In genomic region chr17:78727476-78728229, GRCh38 we compare ENCODE assay signal across 16 cellular contexts. TPM values are rescaled to one million over a fixed set of nuclear protein-coding genes. Genes with fewer than 3 reads are reported as not detected.
A peak's percentile ranks its signal among the peaks of the same experiment; 100 is the strongest.
DNase-seq lines count a peak whose midpoint lies in the region; ATAC-seq and TF ChIP-seq lines count a peak whose summit lies in the region.
"Had no signal": no experiment of that assay in that cellular context is flagged by ENCODE, and none has a peak within 500 bp of the region (broad histone marks: within the 10 kb centered on the region; RNA-seq: fewer than 3 reads in every experiment).

No MANE protein-coding gene starts in this region.

- peaks cover 50% of the 10 kb centered on the region for H3K36me3 Mint-ChIP-seq in CD8-positive, alpha-beta T cell
- H3K36me3 Mint-ChIP-seq in T-helper 17 cell (ENCODE audit: low read depth), result peaks cover 4% of the 10 kb centered on the region
- peaks cover 0 to 5% of the 10 kb centered on the region in 2 donors for H3K36me3 Mint-ChIP-seq in naive B cell
- no peaks in the 10 kb centered on the region for H3K36me3 Mint-ChIP-seq in Calu3 (ENCODE audit: insufficient read depth, unreplicated experiment)

- H3K27ac Mint-ChIP-seq in CD8-positive, alpha-beta T cell, result peak overlapping the region; percentile 78
- H3K27ac Mint-ChIP-seq in T-helper 17 cell (peak overlapping the region; percentile 95), naive B cell (peak overlapping the region in 3 of 6 donors; percentile 38 to 88 (median 66)), Calu3 (ENCODE audit: unreplicated experiment) (no peak overlapping the region)

- intact Hi-C loops in CD8-positive, alpha-beta T cell (cut with DNase I, micrococcal nuclease), result no loop called here
- intact Hi-C loops in Calu3 (cut with micrococcal nuclease; ENCODE audit: unreplicated experiment), result no loop called here

- H3K79me2 ChIP-seq in trophoblast cell (ENCODE audit: control insufficient read depth, insufficient read depth, low read length, poor library complexity), result no peaks in the 10 kb centered on the region

- CTCF ChIA-PET in CD8-positive, alpha-beta T cell (lab: Charles Lee), result interaction anchor here (7.1 kb wide), 1 partner anchor 18 kb away, joined by 36 read pairs; no protein-coding TSS in a partner anchor
- CTCF ChIA-PET in Calu3 (lab: Charles Lee), result interaction anchor here (1.0 kb wide), 1 partner anchor 305 kb away, joined by 3 read pairs; no protein-coding TSS in a partner anchor

- no peak overlapping the region for H3K4me3 ChIP-seq in CD8-positive, alpha-beta T cell (ENCODE audit: low read depth, low read length)
- peak overlapping the region; percentile 35 for H3K4me3 ChIP-seq in GM12865 (ENCODE audit: low read depth, low read length)
- no peak overlapping the region for H3K4me3 ChIP-seq in trophoblast cell (ENCODE audit: low read depth, low read length)
- H3K4me3 ChIP-seq: colonic mucosa, lung had no signal

- H3K27me3 Mint-ChIP-seq in CD8-positive, alpha-beta T cell (ENCODE audit: low read depth), result no peaks in the 10 kb centered on the region
- no peaks in the 10 kb centered on the region for H3K27me3 Mint-ChIP-seq in T-helper 17 cell
- no peaks in the 10 kb centered on the region for H3K27me3 Mint-ChIP-seq in naive B cell
- no peaks in the 10 kb centered on the region for H3K27me3 Mint-ChIP-seq in Calu3 (ENCODE audit: unreplicated experiment)

- H3K18ac ChIP-seq in trophoblast cell (ENCODE audit: low read length), result no peak overlapping the region

- no peak overlapping the region for H2BK120ac ChIP-seq in trophoblast cell (ENCODE audit: insufficient read depth, low read length, poor library complexity)

- no peak overlapping the region for H4K12ac ChIP-seq in trophoblast cell (ENCODE audit: low read depth, low read length)

- H2AFZ ChIP-seq in trophoblast cell (ENCODE audit: insufficient read depth, low read length, poor library complexity), result no peak overlapping the region

- H3K4me3 Mint-ChIP-seq in CD8-positive, alpha-beta T cell, result peak overlapping the region; percentile 73
- H3K4me3 Mint-ChIP-seq in T-helper 17 cell, result peak overlapping the region; percentile 90
- H3K4me3 Mint-ChIP-seq in naive B cell, result peak overlapping the region in 5 of 8 donors; percentile 37 to 75 (median 58)
- H3K4me3 Mint-ChIP-seq in Calu3 (ENCODE audit: low read depth, unreplicated experiment), result no peak overlapping the region
- H3K4me3 Mint-ChIP-seq: nephron had no signal

- peaks cover 89% of the 10 kb centered on the region for H3K4me1 Mint-ChIP-seq in CD8-positive, alpha-beta T cell (ENCODE audit: low read depth)
- peaks cover 73% of the 10 kb centered on the region for H3K4me1 Mint-ChIP-seq in T-helper 17 cell
- peaks cover 81 to 90% (median 90%) of the 10 kb centered on the region in 3 donors for H3K4me1 Mint-ChIP-seq in naive B cell
- peaks cover 21% of the 10 kb centered on the region for H3K4me1 Mint-ChIP-seq in Calu3 (ENCODE audit: low read depth, unreplicated experiment)

- no peak overlapping the region for H3K4me2 ChIP-seq in trophoblast cell (ENCODE audit: low read length)

- WGBS in trophoblast cell (ENCODE audit: extremely low coverage, insufficient coverage, insufficient read length), result no CpG with 5 or more reads among the region's 11 CpGs

- no TSS peak for BruUV-seq in Calu3 (replicated peaks; lab: Mats Ljungman, UMichigan)

- no peak overlapping the region for H2AK5ac ChIP-seq in trophoblast cell (ENCODE audit: low read length)

- H3K27ac ChIP-seq in CD8-positive, alpha-beta T cell (ENCODE audit: low read depth, low read length), result no peak overlapping the region
- no peak overlapping the region for H3K27ac ChIP-seq in trophoblast cell (ENCODE audit: low read depth, low read length)
- H3K27ac ChIP-seq: colonic mucosa, epithelial cell of prostate had no signal

- no peaks in the 10 kb centered on the region for H3K9me3 Mint-ChIP-seq in CD8-positive, alpha-beta T cell
- H3K9me3 Mint-ChIP-seq in naive B cell, result no peaks in the 10 kb centered on the region
- no peaks in the 10 kb centered on the region for H3K9me3 Mint-ChIP-seq in Calu3 (ENCODE audit: low read depth, unreplicated experiment)
- H3K9me3 Mint-ChIP-seq: nephron; T-helper 1 cell treated with Interleukin-12 subunit alpha and Interleukin-12 subunit beta and Interleukin-4 antibody, amounts not matched to agents 30 μg/mL and 1 μg/mL, for 36 hours had no signal

- H3K4me1 ChIP-seq in CD8-positive, alpha-beta T cell (ENCODE audit: insufficient read depth, low read length), result peaks cover 89% of the 10 kb centered on the region
- H3K4me1 ChIP-seq in trophoblast cell (ENCODE audit: control insufficient read depth in 1 of 2, insufficient read depth in 2 of 2, low read length in 2 of 2), result peaks cover 7 to 15% of the 10 kb centered on the region in 2 experiments

- H4K8ac ChIP-seq in trophoblast cell (ENCODE audit: low read depth, low read length), result no peak overlapping the region

- no peak for ATAC-seq in CD8-positive, alpha-beta T cell
- no peak for ATAC-seq in T-helper 17 cell
- no peak for ATAC-seq in naive B cell (ENCODE audit: low read depth in 2 of 2)
- ATAC-seq in omental fat pad (ENCODE audit: low FRiP score), result no peak

- no peak overlapping the region for H2BK5ac ChIP-seq in trophoblast cell (ENCODE audit: low read depth, low read length, poor library complexity)

- H3K14ac ChIP-seq in trophoblast cell (ENCODE audit: low read length), result no peak overlapping the region

- H3K27me3 ChIP-seq in CD8-positive, alpha-beta T cell (ENCODE audit: insufficient read depth, low read length), result no peaks in the 10 kb centered on the region
- H3K27me3 ChIP-seq in trophoblast cell (ENCODE audit: insufficient read depth, low read length), result no peaks in the 10 kb centered on the region
- H3K27me3 ChIP-seq: colonic mucosa had no signal

- TF ChIP-seq CTCF in CD8-positive, alpha-beta T cell (IDR thresholded peaks at IDR 0.05), result no peak
- TF ChIP-seq CTCF in GM12865 (IDR thresholded peaks at IDR 0.05; ENCODE audit: insufficient read depth, low read depth, low read length, missing control alignments) (no peak), omental fat pad (IDR thresholded peaks at IDR 0.05) (no peak), Calu3 (IDR thresholded peaks at IDR 0.05; ENCODE audit: unreplicated experiment) (no peak)

- DNase-seq in CD8-positive, alpha-beta T cell, result no peak
- DNase-seq in GM12865 (ENCODE audit: low read depth) (no peak), T-helper 17 cell (no peak), naive B cell (no peak), omental fat pad (ENCODE audit: low spot score) (no peak), Calu3 (no peak), trophoblast cell (no peak)
- DNase-seq: activated CD4-positive, alpha-beta T cell treated with anti-CD3 and anti-CD28 coated beads for 48 hours; colonic mucosa; HCEC 1CT; NCI-H774; retina had no signal

- H2BK12ac ChIP-seq in trophoblast cell (ENCODE audit: low read length), result no peak overlapping the region

- no peaks in the 10 kb centered on the region for H3K36me3 ChIP-seq in CD8-positive, alpha-beta T cell (ENCODE audit: insufficient read depth, low read length)
- H3K36me3 ChIP-seq in trophoblast cell (ENCODE audit: control insufficient read depth in 1 of 2, insufficient read depth in 2 of 2, low read length in 2 of 2), result no peaks in the 10 kb centered on the region
- H3K36me3 ChIP-seq: colonic mucosa had no signal

- POLR2A ChIA-PET in CD8-positive, alpha-beta T cell (lab: Charles Lee), result interaction anchor here (1.1 kb wide), 1 partner anchor 10 kb away, joined by 3 read pairs; no protein-coding TSS in a partner anchor

- no peak overlapping the region for H3K23ac ChIP-seq in trophoblast cell (ENCODE audit: low read length)

- no peaks in the 10 kb centered on the region for H3K79me1 ChIP-seq in trophoblast cell (ENCODE audit: low read length)

- H4K91ac ChIP-seq in trophoblast cell (ENCODE audit: low read depth, low read length), result no peak overlapping the region

- H3K4ac ChIP-seq in trophoblast cell (ENCODE audit: low read depth, low read length), result no peak overlapping the region

- H3K9me3 ChIP-seq in CD8-positive, alpha-beta T cell (ENCODE audit: low read length), result no peaks in the 10 kb centered on the region
- H3K9me3 ChIP-seq in T-helper 17 cell (ENCODE audit: control insufficient read depth, low read length, poor library complexity, severe bottlenecking), result no peaks in the 10 kb centered on the region
- no peaks in the 10 kb centered on the region for H3K9me3 ChIP-seq in trophoblast cell (ENCODE audit: insufficient read depth, low read depth, low read length)
- H3K9me3 ChIP-seq: colonic mucosa had no signal

- no peak overlapping the region for H3K9ac ChIP-seq in trophoblast cell (ENCODE audit: low read length)

RNA-seq across cellular contexts. Expression of gene CYTH1, which starts 54.4 kb away (rescaled TPM):
- total RNA-seq in CD8-positive, alpha-beta T cell, result 100 to 1,000 TPM; 475 to 490 TPM
- 100 to 1,000 TPM; 462 to 497 TPM for total RNA-seq in T-helper 17 cell
- polyA plus RNA-seq in naive B cell (ENCODE audit: low read depth in 6 of 6), result 100 to 1,000 TPM; 165 to 235 (median 190) TPM
- 100 to 1,000 TPM in 2 of 4 donors, 10 to 100 TPM in 2; 50.0 to 139 (median 83.7) TPM for total RNA-seq in omental fat pad
- 30.3 and 40.5 TPM in 2 replicates for total RNA-seq in Calu3 (2022)
- polyA plus RNA-seq in trophoblast cell (2013), result 16.7 and 17.1 TPM in 2 replicates
